In the genomic region with DNA sequence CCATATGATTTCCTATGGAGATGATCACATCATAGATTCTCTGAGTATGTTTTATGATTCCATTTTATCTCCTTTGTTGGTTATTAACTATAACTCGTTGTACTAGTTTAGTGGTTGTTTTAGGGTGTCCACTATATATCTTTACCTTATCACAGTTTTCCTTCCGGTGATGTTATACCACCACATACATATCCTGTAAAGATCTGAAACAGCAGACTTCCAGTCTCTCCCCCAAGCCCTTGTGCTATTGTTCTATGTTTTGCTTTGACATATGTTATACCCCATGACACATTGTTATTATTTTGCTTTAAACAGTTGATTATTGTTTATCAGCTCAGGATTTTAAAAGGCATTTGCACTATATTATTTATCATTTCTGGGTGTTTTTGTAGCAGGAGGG, we compare ENCODE assay signal across 20 cellular contexts.
"Had no signal": no experiment of that assay in that cellular context is flagged by ENCODE, and none has a peak within 500 bp of the region (broad histone marks: within the 10 kb centered on the region; RNA-seq: fewer than 3 reads in every experiment).

No MANE protein-coding gene starts in this region.

- H3K36me3 Mint-ChIP-seq: WTC11 had no signal

- H3K27me3 ChIP-seq: tibial nerve had no signal

- H3K36me3 ChIP-seq: cardiac muscle cell, tibial nerve had no signal

- H3K4me3 Mint-ChIP-seq: activated CD8-positive, alpha-beta T cell treated with anti-CD3 and anti-CD28 coated beads, Interleukin-2, amount 10 ng/mL, durations not matched to agents 7 days and 5 days; activated naive CD8-positive, alpha-beta T cell treated with anti-CD3 and anti-CD28 coated beads for 36 hours; nephron progenitor cell; WTC11 had no signal

- H3K9me3 Mint-ChIP-seq: activated naive CD8-positive, alpha-beta T cell treated with anti-CD3 and anti-CD28 coated beads for 36 hours; effector memory CD8-positive, alpha-beta T cell; nephron progenitor cell; WTC11 had no signal

- ATAC-seq: activated CD8-positive, alpha-beta T cell treated with anti-CD3 and anti-CD28 coated beads, Interleukin-2, amount 10 ng/mL, durations not matched to agents 7 days and 5 days; effector memory CD8-positive, alpha-beta T cell; left cardiac atrium; WTC11 had no signal

- H3K4me3 ChIP-seq: cardiac muscle cell, lung, tibial nerve had no signal

- H3K27ac Mint-ChIP-seq: activated CD8-positive, alpha-beta T cell treated with anti-CD3 and anti-CD28 coated beads, Interleukin-2, amount 10 ng/mL, durations not matched to agents 7 days and 5 days; activated naive CD8-positive, alpha-beta T cell treated with anti-CD3 and anti-CD28 coated beads for 36 hours; nephron progenitor cell; WTC11 had no signal

- H3K27me3 Mint-ChIP-seq: activated naive CD8-positive, alpha-beta T cell treated with anti-CD3 and anti-CD28 coated beads for 36 hours; effector memory CD8-positive, alpha-beta T cell had no signal

- H3K27ac ChIP-seq: cardiac muscle cell had no signal

- DNase-seq: activated CD4-positive, alpha-beta T cell treated with anti-CD3 and anti-CD28 coated beads for 4 hours; activated naive CD4-positive, alpha-beta T cell; activated naive CD8-positive, alpha-beta T cell treated with anti-CD3 and anti-CD28 coated beads for 36 hours; amniotic stem cell; effector memory CD8-positive, alpha-beta T cell; left cardiac atrium; midbrain; nephron progenitor cell; nucleus accumbens; posterior cingulate gyrus; retina; stimulated activated CD4-positive, alpha-beta T cell treated with anti-CD3 and anti-CD28 coated beads, Interleukin-12 subunit alpha, Interleukin-12 subunit beta, amount 100 ng/mL, for 4 hours; stimulated activated CD4-positive, alpha-beta T cell treated with anti-CD3 and anti-CD28 coated beads, Interleukin-1b, Interleukin-23, amount 100 ng/mL, for 48 hours; stimulated activated naive CD4-positive, alpha-beta T cell; substantia nigra had no signal

- H3K4me1 Mint-ChIP-seq: nephron progenitor cell had no signal

- H3K9me3 ChIP-seq: tibial nerve had no signal
